ENCODE assay signal across 1 cellular context in genomic region chr4:162038112-162038511, GRCh38.
TF ChIP-seq lines count a peak whose summit lies in the region.

No MANE protein-coding gene starts in this region.

TF ChIP-seq in SK-N-SH, 30 proteins besides CTCF, POLR2A, EP300 and RAD21 (continued from another document):
- TF ChIP-seq, protein P1, sequence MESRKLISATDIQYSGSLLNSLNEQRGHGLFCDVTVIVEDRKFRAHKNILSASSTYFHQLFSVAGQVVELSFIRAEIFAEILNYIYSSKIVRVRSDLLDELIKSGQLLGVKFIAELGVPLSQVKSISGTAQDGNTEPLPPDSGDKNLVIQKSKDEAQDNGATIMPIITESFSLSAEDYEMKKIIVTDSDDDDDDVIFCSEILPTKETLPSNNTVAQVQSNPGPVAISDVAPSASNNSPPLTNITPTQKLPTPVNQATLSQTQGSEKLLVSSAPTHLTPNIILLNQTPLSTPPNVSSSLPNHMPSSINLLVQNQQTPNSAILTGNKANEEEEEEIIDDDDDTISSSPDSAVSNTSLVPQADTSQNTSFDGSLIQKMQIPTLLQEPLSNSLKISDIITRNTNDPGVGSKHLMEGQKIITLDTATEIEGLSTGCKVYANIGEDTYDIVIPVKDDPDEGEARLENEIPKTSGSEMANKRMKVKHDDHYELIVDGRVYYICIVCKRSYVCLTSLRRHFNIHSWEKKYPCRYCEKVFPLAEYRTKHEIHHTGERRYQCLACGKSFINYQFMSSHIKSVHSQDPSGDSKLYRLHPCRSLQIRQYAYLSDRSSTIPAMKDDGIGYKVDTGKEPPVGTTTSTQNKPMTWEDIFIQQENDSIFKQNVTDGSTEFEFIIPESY (IDR thresholded peaks at IDR 0.05; ENCODE audit: borderline replicate concordance, low read depth): no peak
